Comparison of ENCODE assay signal across 8 cellular contexts in genomic region chr5:9544056-9544455, GRCh38. TPM values are rescaled to one million over a fixed set of nuclear protein-coding genes. Genes with fewer than 3 reads are reported as not detected.
DNase-seq lines count a peak whose midpoint lies in the region; ATAC-seq and TF ChIP-seq lines count a peak whose summit lies in the region.

No MANE protein-coding gene starts in this region.

- H3K4me3 Mint-ChIP-seq in stimulated activated memory B cell treated with anti-CD40 and anti-IgM and Interleukin-4, amounts not matched to agents 10 μg/mL and 1 μg/mL and 100 μg/mL, for 72 hours, result no peak overlapping the region

- CTCF ChIA-PET in PC-9 (lab: Charles Lee), result interaction anchor here (0.6 kb wide), 1 partner anchor 627 kb away, joined by 3 read pairs; no protein-coding TSS in a partner anchor

- peak overlapping the region; percentile 98 for H3K4me2 ChIP-seq in PC-9

- ATAC-seq in GM19455 (IDR thresholded peaks at IDR 0.05; ENCODE audit: unreplicated experiment), result peak; percentile 18
- no peak for ATAC-seq in GM19467 (IDR thresholded peaks at IDR 0.05; ENCODE audit: unreplicated experiment)
- no peak for ATAC-seq in stimulated activated memory B cell treated with anti-CD40 and anti-IgM and Interleukin-4, amounts not matched to agents 10 μg/mL and 1 μg/mL and 100 μg/mL, for 72 hours

- no peak overlapping the region for H3K27ac Mint-ChIP-seq in stimulated activated memory B cell treated with anti-CD40 and anti-IgM and Interleukin-4, amounts not matched to agents 10 μg/mL and 1 μg/mL and 100 μg/mL, for 72 hours

- no peak overlapping the region for H3K9ac ChIP-seq in rectal smooth muscle tissue (ENCODE audit: low read length)

- no peak overlapping the region for H3K27ac ChIP-seq in PC-9
- H3K27ac ChIP-seq in rectal smooth muscle tissue (ENCODE audit: low read depth, low read length), result no peak overlapping the region

- DNase-seq in PC-9 (no peak), foreskin fibroblast (no peak), NOMO-1 treated with dmso at 0.1 percent for 144 hours (lab: John Stamatoyannopoulos, UW; ENCODE audit: unreplicated experiment) (no peak)
- no peak for DNase-seq in stimulated activated CD4-positive, alpha-beta T cell treated with anti-CD3 and anti-CD28 coated beads, Interleukin-12 subunit alpha, Interleukin-12 subunit beta, amount 100 ng/mL, for 4 hours

- H3K4me3 ChIP-seq in PC-9, result peak overlapping the region; percentile 80; the same call in 1 of the 2 replicates
- H3K4me3 ChIP-seq in foreskin fibroblast (ENCODE audit: low read depth in 1 of 2, low read length in 2 of 2), result peak overlapping the region; percentile 89 to 91
- H3K4me3 ChIP-seq in rectal smooth muscle tissue (ENCODE audit: low read length), result peak overlapping the region; percentile 79

- BruUV-seq in PC-9 (replicated peaks; lab: Mats Ljungman, UMichigan), result no TSS peak

- no peaks in the 10 kb centered on the region for H3K9me3 ChIP-seq in PC-9 (ENCODE audit: insufficient read depth, low read depth)

- peaks cover 9% of the 10 kb centered on the region for H3K4me1 Mint-ChIP-seq in stimulated activated memory B cell treated with anti-CD40 and anti-IgM and Interleukin-4, amounts not matched to agents 10 μg/mL and 1 μg/mL and 100 μg/mL, for 72 hours

- peaks cover 40% of the 10 kb centered on the region for H3K27me3 Mint-ChIP-seq in stimulated activated memory B cell treated with anti-CD40 and anti-IgM and Interleukin-4, amounts not matched to agents 10 μg/mL and 1 μg/mL and 100 μg/mL, for 72 hours

- intact Hi-C loops in PC-9 (cut with micrococcal nuclease; ENCODE audit: unreplicated experiment), result loop anchor here (10.0 kb wide), 1 partner anchor 179 kb away; no protein-coding TSS in a partner anchor

- H3K9me2 ChIP-seq in PC-9 (ENCODE audit: insufficient read depth), result no peaks in the 10 kb centered on the region

- TF ChIP-seq CTCF in PC-9 (conservative IDR thresholded peaks at IDR 0.05) (no peak), foreskin fibroblast (IDR thresholded peaks at IDR 0.05; ENCODE audit: low read depth, low read length) (no peak)

- POLR2A ChIA-PET in PC-9 (lab: Charles Lee; ENCODE audit: unreplicated experiment), result interaction anchor here (0.6 kb wide), 1 partner anchor 25 kb away, joined by 4 read pairs; no protein-coding TSS in a partner anchor

- peak overlapping the region; percentile 87 for H2AFZ ChIP-seq in PC-9

- H3K27me3 ChIP-seq in PC-9 (ENCODE audit: insufficient read depth, low read depth), result no peaks in the 10 kb centered on the region
- no peaks in the 10 kb centered on the region for H3K27me3 ChIP-seq in rectal smooth muscle tissue (ENCODE audit: control insufficient read depth, insufficient read depth, low read length)

- H3K4me1 ChIP-seq in PC-9 (replicated peaks; ENCODE audit: insufficient read depth), result peaks cover 22% of the 10 kb centered on the region
- H3K4me1 ChIP-seq in rectal smooth muscle tissue (ENCODE audit: control insufficient read depth, insufficient read depth, low read length), result peaks cover 9% of the 10 kb centered on the region

- H3K36me3 Mint-ChIP-seq in stimulated activated memory B cell treated with anti-CD40 and anti-IgM and Interleukin-4, amounts not matched to agents 10 μg/mL and 1 μg/mL and 100 μg/mL, for 72 hours, result no peaks in the 10 kb centered on the region

- no peaks in the 10 kb centered on the region for H4K20me1 ChIP-seq in PC-9 (ENCODE audit: insufficient read depth)

- H3K9me3 Mint-ChIP-seq in stimulated activated memory B cell treated with anti-CD40 and anti-IgM and Interleukin-4, amounts not matched to agents 10 μg/mL and 1 μg/mL and 100 μg/mL, for 72 hours, result no peaks in the 10 kb centered on the region

- no peaks in the 10 kb centered on the region for H3F3A ChIP-seq in PC-9 (ENCODE audit: insufficient read depth, low read depth)

- H3K79me2 ChIP-seq in PC-9 (ENCODE audit: low read depth), result peaks cover 21% of the 10 kb centered on the region

- H3K36me3 ChIP-seq in PC-9 (ENCODE audit: low read depth) (no peaks in the 10 kb centered on the region), rectal smooth muscle tissue (ENCODE audit: control insufficient read depth, insufficient read depth, low read length) (no peaks in the 10 kb centered on the region)

RNA-seq across cellular contexts. Expression of gene SEMA5A, which starts 1.8 kb away (rescaled TPM):
- total RNA-seq in PC-9 (2021), result not detected in 2 replicates
